Comparison of ENCODE assay signal across 10 cellular contexts in the genomic region with DNA sequence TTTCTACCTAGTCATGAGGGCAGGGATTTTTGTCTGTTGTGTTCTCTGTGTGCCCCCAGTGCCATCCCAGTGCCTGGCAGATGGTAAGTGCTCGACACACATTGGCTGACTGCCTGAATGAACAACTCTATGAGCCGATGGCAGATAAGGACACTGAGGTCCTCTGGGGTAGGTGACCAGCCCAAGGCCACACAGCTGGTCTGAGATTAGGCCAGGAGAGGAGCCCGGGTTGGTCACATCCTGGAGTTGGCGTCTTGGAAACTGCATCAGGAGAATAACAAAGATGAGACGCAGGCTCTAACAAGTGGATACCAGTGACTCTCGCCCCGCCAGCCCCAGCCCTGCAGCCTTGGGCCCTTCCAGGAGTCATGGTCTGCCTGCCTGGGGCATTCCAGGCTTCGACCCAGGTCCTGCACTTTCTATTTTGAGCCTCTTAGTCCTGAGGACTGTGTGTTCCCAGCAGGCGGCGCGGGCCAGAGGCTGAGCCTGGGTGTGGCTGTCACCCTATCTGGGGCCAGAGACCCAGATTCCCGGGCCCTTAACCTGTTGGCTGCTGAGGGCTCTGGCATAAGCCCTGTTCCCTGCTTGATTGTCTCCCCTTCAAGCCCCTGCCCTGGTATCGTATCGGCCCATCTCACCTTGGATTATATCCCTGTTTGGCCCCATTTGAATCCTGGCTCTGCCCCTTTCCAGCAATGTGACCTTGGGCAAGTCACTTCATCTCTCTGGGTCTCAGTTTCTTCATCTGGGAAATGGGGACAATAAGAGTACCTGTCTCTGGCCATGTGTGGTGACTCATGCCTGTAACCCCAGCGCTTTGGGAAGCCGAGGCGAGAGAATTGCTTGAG.
DNase-seq lines count a peak whose midpoint lies in the region; ATAC-seq and TF ChIP-seq lines count a peak whose summit lies in the region.
"Had no signal": no experiment of that assay in that cellular context is flagged by ENCODE, and none has a peak within 500 bp of the region (broad histone marks: within the 10 kb centered on the region; RNA-seq: fewer than 3 reads in every experiment).

No MANE protein-coding gene starts in this region.

- ATAC-seq in HG03442 (IDR thresholded peaks at IDR 0.05; ENCODE audit: unreplicated experiment) = no peak
- ATAC-seq in activated CD4-positive, CD25-positive, alpha-beta regulatory T cell treated with anti-CD3 and anti-CD28 coated beads, Interleukin-2, amount 50 U/mL, for 24 hours = no peak

- no peaks in the 10 kb centered on the region for H3K36me3 Mint-ChIP-seq in progenitor cell of endocrine pancreas (ENCODE audit: insufficient read depth)
- H3K36me3 Mint-ChIP-seq: activated naive CD4-positive, alpha-beta T cell treated with anti-CD3 and anti-CD28 coated beads, Interleukin-2, amount 10 ng/mL, durations not matched to agents 7 days and 5 days had no signal

- intact Hi-C loops in stomach (cut with DNase I; ENCODE audit: low total_unique reads) = no loop called here

- H3K36me3 ChIP-seq in stomach = no peaks in the 10 kb centered on the region

- H3K4me1 Mint-ChIP-seq in progenitor cell of endocrine pancreas (ENCODE audit: low read depth) = peaks cover 6% of the 10 kb centered on the region
- H3K4me1 Mint-ChIP-seq: activated naive CD4-positive, alpha-beta T cell treated with anti-CD3 and anti-CD28 coated beads, Interleukin-2, amount 10 ng/mL, durations not matched to agents 7 days and 5 days had no signal

- TF ChIP-seq CTCF in cardiac fibroblast (IDR thresholded peaks at IDR 0.05; ENCODE audit: low read depth, low read length) = peak; percentile 47
- TF ChIP-seq CTCF in stomach (IDR thresholded peaks at IDR 0.05) = peak in 3 of 7 experiments; percentile 34 to 61 (median 45)
- TF ChIP-seq CTCF in progenitor cell of endocrine pancreas (IDR thresholded peaks at IDR 0.05; ENCODE audit: unreplicated experiment) = no peak

- 49 to 64% (median 51%) methylated on average over 15 to 17 of the region's 17 CpGs for WGBS in stomach, 5 donors

- H3K27me3 Mint-ChIP-seq in progenitor cell of endocrine pancreas = peaks cover 16% of the 10 kb centered on the region

- TF ChIP-seq POLR2A in stomach (IDR thresholded peaks at IDR 0.05) = no peak

- no peaks in the 10 kb centered on the region for H3K9me3 ChIP-seq in stomach

- no peak overlapping the region for H3K4me3 ChIP-seq in cardiac fibroblast (replicated peaks in 1 of 2; ENCODE audit: low read depth in 2 of 2, low read length in 2 of 2)
- H3K4me3 ChIP-seq in stomach = no peak overlapping the region

- H3K27me3 ChIP-seq in stomach = no peaks in the 10 kb centered on the region

- H3K4me3 Mint-ChIP-seq in progenitor cell of endocrine pancreas (ENCODE audit: low read depth) = no peak overlapping the region
- H3K4me3 Mint-ChIP-seq: activated naive CD4-positive, alpha-beta T cell treated with anti-CD3 and anti-CD28 coated beads, Interleukin-2, amount 10 ng/mL, durations not matched to agents 7 days and 5 days had no signal

- peak; percentile 61 for TF ChIP-seq EP300 in stomach (IDR thresholded peaks at IDR 0.05)

- H3K9me3 Mint-ChIP-seq in progenitor cell of endocrine pancreas (ENCODE audit: low read depth) = no peaks in the 10 kb centered on the region
- H3K9me3 Mint-ChIP-seq: activated naive CD4-positive, alpha-beta T cell treated with anti-CD3 and anti-CD28 coated beads, Interleukin-2, amount 10 ng/mL, durations not matched to agents 7 days and 5 days had no signal

- DNase-seq in HPDE6-E6E7 (ENCODE audit: extremely low spot score) (peak; percentile 54), cardiac fibroblast (ENCODE audit: low read depth in 2 of 2) (peak; percentile 58 to 59), kidney tubule cell (ENCODE audit: low spot score) (peak; percentile 33), stomach (peak; percentile 89), progenitor cell of endocrine pancreas (ENCODE audit: low spot score, unreplicated experiment) (no peak), C1 segment of cervical spinal cord (lab: John Stamatoyannopoulos, UW) (no peak)
- DNase-seq: activated naive CD4-positive, alpha-beta T cell treated with anti-CD3 and anti-CD28 coated beads, Interleukin-2, amount 10 ng/mL, durations not matched to agents 7 days and 5 days; NCI-H446 had no signal

- peak overlapping the region; percentile 31 to 83 (median 64) for H3K27ac ChIP-seq in stomach

- no peak overlapping the region for H3K27ac Mint-ChIP-seq in progenitor cell of endocrine pancreas
- H3K27ac Mint-ChIP-seq: activated naive CD4-positive, alpha-beta T cell treated with anti-CD3 and anti-CD28 coated beads, Interleukin-2, amount 10 ng/mL, durations not matched to agents 7 days and 5 days had no signal

- H3K4me1 ChIP-seq in stomach = peaks cover 19 to 42% (median 28%) of the 10 kb centered on the region in 4 donors

Comparison
In these comparisons a context has a peak if more than half of its experiments do, and no peak if none do; other contexts are left out.
1. DNase-seq: peak in HPDE6-E6E7 (single experiment), cardiac fibroblast (2 of 2), kidney tubule cell (single experiment) and stomach (single experiment); none in progenitor cell of endocrine pancreas (single experiment) and C1 segment of cervical spinal cord (0 of 14).